ENCODE assay signal across 8 cellular contexts in genomic region chr3:152574461-152575079, GRCh38.
DNase-seq lines count a peak whose midpoint lies in the region; ATAC-seq and TF ChIP-seq lines count a peak whose summit lies in the region.

No MANE protein-coding gene starts in this region.

- H3K4me2 ChIP-seq in OCI-LY3 (ENCODE audit: low read length): no peak overlapping the region

- no peak for TF ChIP-seq EP300 in stomach (IDR thresholded peaks at IDR 0.05)

- no peaks in the 10 kb centered on the region for H3K36me3 Mint-ChIP-seq in Caco-2 (ENCODE audit: insufficient read depth, unreplicated experiment)

- no peak overlapping the region for H2AFZ ChIP-seq in OCI-LY3 (ENCODE audit: low read depth, low read length)

- H3K4me1 ChIP-seq in Caco-2: no peaks in the 10 kb centered on the region
- H3K4me1 ChIP-seq in OCI-LY3 (ENCODE audit: low read length): 0 out of 2 replicates have a peak, but pooled peaks cover 9% of the 10 kb centered on the region
- no peaks in the 10 kb centered on the region for H3K4me1 ChIP-seq in iPS DF 6.9 (ENCODE audit: control insufficient read depth, insufficient read depth, low read length)
- no peaks in the 10 kb centered on the region for H3K4me1 ChIP-seq in stomach

- H3K36me3 ChIP-seq in Caco-2 (ENCODE audit: control insufficient read depth, insufficient read depth, low read length): no peaks in the 10 kb centered on the region
- no peaks in the 10 kb centered on the region for H3K36me3 ChIP-seq in OCI-LY3 (replicated peaks; ENCODE audit: low read depth, low read length)
- no peaks in the 10 kb centered on the region for H3K36me3 ChIP-seq in iPS DF 6.9 (ENCODE audit: control insufficient read depth, insufficient read depth, low read length)
- H3K36me3 ChIP-seq in stomach: no peaks in the 10 kb centered on the region

- CTCF ChIA-PET in Caco-2 (lab: Charles Lee): interaction anchor here (0.6 to 1.6 kb wide), 6 partner anchors 65 to 260 kb away, joined by 3 to 7 read pairs (median 4); partner anchors contain the start of gene P2RY1

- H3K27me3 Mint-ChIP-seq in Caco-2 (ENCODE audit: insufficient read depth, unreplicated experiment): peaks cover 3% of the 10 kb centered on the region

- no peaks in the 10 kb centered on the region for H3K4me1 Mint-ChIP-seq in Caco-2 (ENCODE audit: low read depth, unreplicated experiment)

- WGBS in iPS DF 6.9 (ENCODE audit: insufficient coverage, insufficient read length): no CpG with 5 or more reads among the region's 4 CpGs
- WGBS in stomach, 5 donors: 55 to 60% (median 59%) methylated on average over 4 of the region's 4 CpGs

- no peaks in the 10 kb centered on the region for H3K9me3 Mint-ChIP-seq in Caco-2 (ENCODE audit: unreplicated experiment)

- no peaks in the 10 kb centered on the region for H3K27me3 ChIP-seq in Caco-2 (replicated peaks; ENCODE audit: control insufficient read depth, insufficient read depth, low read length)
- H3K27me3 ChIP-seq in OCI-LY3 (ENCODE audit: low read depth, low read length): no peaks in the 10 kb centered on the region
- no peaks in the 10 kb centered on the region for H3K27me3 ChIP-seq in iPS DF 6.9 (ENCODE audit: control insufficient read depth, insufficient read depth, low read length)
- H3K27me3 ChIP-seq in stomach: no peaks in the 10 kb centered on the region

- ATAC-seq in GM19351 (IDR thresholded peaks at IDR 0.05; ENCODE audit: unreplicated experiment): peak; percentile 76
- ATAC-seq in HG03571 (IDR thresholded peaks at IDR 0.05; ENCODE audit: unreplicated experiment): peak; percentile 76

- TF ChIP-seq POLR2A in stomach (IDR thresholded peaks at IDR 0.05): no peak

- H4K20me1 ChIP-seq in OCI-LY3 (ENCODE audit: insufficient read depth, low read length): no peaks in the 10 kb centered on the region

- H3K4me3 ChIP-seq in Caco-2 (ENCODE audit: low read depth, low read length) (no peak overlapping the region), OCI-LY3 (ENCODE audit: low read length) (no peak overlapping the region), iPS DF 6.9 (ENCODE audit: low read length) (no peak overlapping the region), stomach (no peak overlapping the region)

- DNase-seq in Caco-2: peak in 1 of 2 experiments; percentile 44
- DNase-seq in astrocyte of the hippocampus (ENCODE audit: low read depth, low spot score): peak; percentile 74
- DNase-seq in iPS DF 6.9 (ENCODE audit: low read depth, low spot score): peak; percentile 31
- peak; percentile 20 for DNase-seq in stimulated activated CD4-positive, alpha-beta T cell treated with anti-CD3 and anti-CD28 coated beads, Interleukin-4, amount 100 ng/mL, for 1 hour
- no peak for DNase-seq in stomach

- H3K27ac ChIP-seq in OCI-LY3 (ENCODE audit: low read length) (no peak overlapping the region), iPS DF 6.9 (ENCODE audit: low read length) (no peak overlapping the region), stomach (no peak overlapping the region)

- H3K9me3 ChIP-seq in Caco-2: no peaks in the 10 kb centered on the region
- H3K9me3 ChIP-seq in OCI-LY3 (ENCODE audit: insufficient read depth, low read length): no peaks in the 10 kb centered on the region
- H3K9me3 ChIP-seq in iPS DF 6.9 (ENCODE audit: control insufficient read depth, insufficient read depth, low read length): no peaks in the 10 kb centered on the region
- H3K9me3 ChIP-seq in stomach: no peaks in the 10 kb centered on the region

- intact Hi-C loops in Caco-2 (cut with micrococcal nuclease; ENCODE audit: unreplicated experiment): loop anchor here (1.0 to 10.0 kb wide), 6 partner anchors 50 to 360 kb away; partner anchors contain the start of gene P2RY1
- intact Hi-C loops in stomach (cut with DNase I; ENCODE audit: low total_unique reads): no loop called here

- no peak overlapping the region for H3K9ac ChIP-seq in OCI-LY3 (ENCODE audit: low read length)

- POLR2A ChIA-PET in Caco-2 (lab: Charles Lee): no interaction called here

- BruUV-seq in Caco-2 (replicated peaks; lab: Mats Ljungman, UMichigan): no TSS peak

- no peak overlapping the region for H3K27ac Mint-ChIP-seq in Caco-2 (ENCODE audit: unreplicated experiment)

- H3K4me3 Mint-ChIP-seq in Caco-2 (ENCODE audit: unreplicated experiment): no peak overlapping the region

- TF ChIP-seq CTCF in Caco-2 (IDR thresholded peaks at IDR 0.05; ENCODE audit: insufficient read depth in 1 of 2, low read depth in 1 of 2, low read length in 1 of 2, severe bottlenecking in 1 of 2, unreplicated experiment in 1 of 2): peak; percentile 48 to 63
- peak; percentile 79 for TF ChIP-seq CTCF in OCI-LY3 (IDR thresholded peaks at IDR 0.05; ENCODE audit: low read depth, low read length)
- peak in 3 of 7 experiments; percentile 12 to 26 (median 21) for TF ChIP-seq CTCF in stomach (IDR thresholded peaks at IDR 0.05)

- no peaks in the 10 kb centered on the region for H3K79me2 ChIP-seq in OCI-LY3 (ENCODE audit: low read length)
